ENCODE assay signal across 9 cellular contexts in genomic region chr14:95876769-95877490, GRCh38. TPM values are rescaled to one million over a fixed set of nuclear protein-coding genes. Genes with fewer than 3 reads are reported as not detected.
DNase-seq lines count a peak whose midpoint lies in the region; ATAC-seq, FAIRE-seq and TF ChIP-seq lines count a peak whose summit lies in the region.
"Had no signal": no experiment of that assay in that cellular context is flagged by ENCODE, and none has a peak within 500 bp of the region (broad histone marks: within the 10 kb centered on the region; RNA-seq: fewer than 3 reads in every experiment).

TUNAR (plus strand) TSS chr14:95876832.

- no peaks in the 10 kb centered on the region for H4K20me1 ChIP-seq in SK-N-SH (ENCODE audit: insufficient read depth)

- H3K4me1 ChIP-seq in SK-N-SH (ENCODE audit: control insufficient read depth in 1 of 2, insufficient read depth in 2 of 2, low read depth in 1 of 2, low read length in 1 of 2), result peaks cover 0 to 3% of the 10 kb centered on the region in 2 experiments; a peak in 1 of 4 replicates

- H3K27me3 Mint-ChIP-seq in stimulated activated naive CD8-positive, alpha-beta T cell treated with anti-CD3 and anti-CD28 coated beads, Interleukin-15, amount 100 ng/mL, for 72 hours, result peaks cover 67% of the 10 kb centered on the region

- H3K4me3 Mint-ChIP-seq in stimulated activated naive CD8-positive, alpha-beta T cell treated with anti-CD3 and anti-CD28 coated beads, Interleukin-15, amount 100 ng/mL, for 72 hours, result peak within 1 kb of the TSS; percentile 30 to 60
- H3K4me3 Mint-ChIP-seq: activated T-helper 1 cell treated with anti-CD3 and anti-CD28 coated beads, Interleukin-12 subunit alpha, Interleukin-12 subunit beta, Interleukin-2, Interleukin-4 antibody, amounts not matched to agents 30 ng/mL and 10 ng/mL and 1 ng/mL, durations not matched to agents 14 hours and 24 hours and 36 hours had no signal

- CTCF ChIA-PET in SK-N-SH (lab: Yijun Ruan, JAX), result interaction anchor here (0.8 to 2.0 kb wide), 7 partner anchors 10 to 222 kb away, joined by 3 to 6 read pairs (median 3); no protein-coding TSS in a partner anchor

- H3K36me3 ChIP-seq in SK-N-SH (replicated peaks in 1 of 2; ENCODE audit: control insufficient read depth in 1 of 2, insufficient read depth in 2 of 2, low read length in 1 of 2), result no peaks in the 10 kb centered on the region

- TF ChIP-seq CTCF in SK-N-SH (IDR thresholded peaks at IDR 0.05), result no peak

- no peak within 1 kb of the TSS for H2AFZ ChIP-seq in SK-N-SH (ENCODE audit: low read depth)

- H3K79me2 ChIP-seq in SK-N-SH (ENCODE audit: insufficient read depth), result no peaks in the 10 kb centered on the region

- H3K4me2 ChIP-seq in SK-N-SH, result peak within 1 kb of the TSS; percentile 68

- H3K9me3 Mint-ChIP-seq in stimulated activated naive CD8-positive, alpha-beta T cell treated with anti-CD3 and anti-CD28 coated beads, Interleukin-15, amount 100 ng/mL, for 72 hours, result no peaks in the 10 kb centered on the region
- H3K9me3 Mint-ChIP-seq: activated T-helper 1 cell treated with anti-CD3 and anti-CD28 coated beads, Interleukin-12 subunit alpha, Interleukin-12 subunit beta, Interleukin-2, Interleukin-4 antibody, amounts not matched to agents 30 ng/mL and 10 ng/mL and 1 ng/mL, durations not matched to agents 14 hours and 24 hours and 36 hours had no signal

- ATAC-seq in stimulated activated naive CD8-positive, alpha-beta T cell treated with anti-CD3 and anti-CD28 coated beads, Interleukin-15, amount 100 ng/mL, for 72 hours, result peak; percentile 35
- no peak for ATAC-seq in stimulated activated naive CD8-positive, alpha-beta T cell treated with anti-CD3 and anti-CD28 coated beads, Interleukin-15, Interleukin-2, amounts not matched to agents 100 U/mL and 50 U/mL, for 24 hours
- ATAC-seq in HG02938 (IDR thresholded peaks at IDR 0.05; ENCODE audit: unreplicated experiment) (no peak), HG03039 (IDR thresholded peaks at IDR 0.05; ENCODE audit: unreplicated experiment) (no peak)

- TF ChIP-seq EP300 in SK-N-SH (IDR thresholded peaks at IDR 0.05; ENCODE audit: borderline replicate concordance in 1 of 2, low read depth in 1 of 2, low read length in 1 of 2), result no peak

- WGBS in SK-N-SH (ENCODE audit: low lambda C conversion rate), result 30% methylated on average over 36 of the region's 66 CpGs

- peak within 1 kb of the TSS in 1 of 2 donors; percentile 74 for H3K27ac Mint-ChIP-seq in stimulated activated naive CD8-positive, alpha-beta T cell treated with anti-CD3 and anti-CD28 coated beads, Interleukin-15, amount 100 ng/mL, for 72 hours
- H3K27ac Mint-ChIP-seq: activated T-helper 1 cell treated with anti-CD3 and anti-CD28 coated beads, Interleukin-12 subunit alpha, Interleukin-12 subunit beta, Interleukin-2, Interleukin-4 antibody, amounts not matched to agents 30 ng/mL and 10 ng/mL and 1 ng/mL, durations not matched to agents 14 hours and 24 hours and 36 hours had no signal

- no peak within 1 kb of the TSS for H3K9ac ChIP-seq in SK-N-SH

- H3F3A ChIP-seq in SK-N-SH (replicated peaks; ENCODE audit: insufficient read depth), result no peaks in the 10 kb centered on the region

- no peaks in the 10 kb centered on the region for H3K9me3 ChIP-seq in SK-N-SH

- H3K4me3 ChIP-seq in SK-N-SH (ENCODE audit: low read depth in 2 of 2, low read length in 1 of 2), result peak within 1 kb of the TSS; percentile 41 to 46; a peak in 3 of 4 replicates

- peaks cover 12% of the 10 kb centered on the region for H3K4me1 Mint-ChIP-seq in stimulated activated naive CD8-positive, alpha-beta T cell treated with anti-CD3 and anti-CD28 coated beads, Interleukin-15, amount 100 ng/mL, for 72 hours

- no peak for TF ChIP-seq RAD21 in SK-N-SH (IDR thresholded peaks at IDR 0.05; ENCODE audit: low read length)

- no peak for DNase-seq in stimulated activated naive CD8-positive, alpha-beta T cell treated with anti-CD3 and anti-CD28 coated beads, Interleukin-15, amount 100 ng/mL, for 72 hours
- no peak for DNase-seq in stimulated activated naive CD8-positive, alpha-beta T cell treated with anti-CD3 and anti-CD28 coated beads, Interleukin-15, Interleukin-2, amounts not matched to agents 100 U/mL and 50 U/mL, for 24 hours
- DNase-seq in SK-N-SH, result peak; percentile 79
- peak; percentile 50 for DNase-seq in iPS-NIHi7 (ENCODE audit: extremely low spot score)
- DNase-seq in HTR-8/SVneo (ENCODE audit: insufficient read length, low spot score), result no peak
- DNase-seq in NCI-H446 (lab: John Stamatoyannopoulos, UW), result no peak

- H3K9me2 ChIP-seq in SK-N-SH, result no peaks in the 10 kb centered on the region

- POLR2A ChIA-PET in SK-N-SH (lab: Yijun Ruan, JAX), result interaction anchor here (1.3 kb wide), 1 partner anchor 9 kb away, joined by 4 read pairs; no protein-coding TSS in a partner anchor

- no peak within 1 kb of the TSS for H3K27ac ChIP-seq in SK-N-SH (ENCODE audit: low read depth in 2 of 2, low read length in 1 of 2)

- no peak for FAIRE-seq in HTR-8/SVneo (lab: Jason Lieb, UNC)

- H3K27me3 ChIP-seq in SK-N-SH (ENCODE audit: insufficient read depth), result peaks cover 5% of the 10 kb centered on the region

TF ChIP-seq in SK-N-SH, 30 proteins besides CTCF, POLR2A, EP300 and RAD21:
- TF ChIP-seq FOXM1 (IDR thresholded peaks at IDR 0.05; ENCODE audit: low read depth) (no peak), ZBTB33 (IDR thresholded peaks at IDR 0.05; ENCODE audit: borderline replicate concordance, low read depth) (no peak), NRF1 (IDR thresholded peaks at IDR 0.05; ENCODE audit: low read depth, low read length) (no peak), ELF1 (IDR thresholded peaks at IDR 0.05) (no peak), NFIC (IDR thresholded peaks at IDR 0.05; ENCODE audit: borderline replicate concordance) (no peak), FOSL2 (IDR thresholded peaks at IDR 0.05; ENCODE audit: borderline replicate concordance, low read depth) (no peak), IRF3 (IDR thresholded peaks at IDR 0.05; ENCODE audit: low read depth, low read length) (no peak), TAF1 (IDR thresholded peaks at IDR 0.05; ENCODE audit: borderline replicate concordance, low read depth, low read length) (no peak), RXRA (IDR thresholded peaks at IDR 0.05; ENCODE audit: borderline replicate concordance, low read depth) (no peak), JUND (IDR thresholded peaks at IDR 0.05) (no peak), EZH2phosphoT487 (IDR thresholded peaks at IDR 0.05; ENCODE audit: borderline replicate concordance, low read depth) (no peak), RCOR1 (IDR thresholded peaks at IDR 0.05; ENCODE audit: low read length) (no peak), MAX (IDR thresholded peaks at IDR 0.05; ENCODE audit: low read depth) (no peak), MEF2A (IDR thresholded peaks at IDR 0.05; ENCODE audit: borderline replicate concordance, low read depth) (no peak), POLR2AphosphoS5 (IDR thresholded peaks at IDR 0.05; ENCODE audit: low read depth, low read length) (no peak), USF2 (IDR thresholded peaks at IDR 0.05; ENCODE audit: borderline replicate concordance, low read depth, low read length) (no peak), TCF12 (IDR thresholded peaks at IDR 0.05) (no peak), MXI1 (IDR thresholded peaks at IDR 0.05; ENCODE audit: low read depth, low read length) (no peak)

RNA-seq across cellular contexts. Expression of gene TUNAR, which starts in this region (rescaled TPM):
- polyA plus RNA-seq in SK-N-SH (2012; rRNA removed), result 0.02 and 0.03 TPM in 2 replicates
- 0.03 TPM in 2 replicates for polyA plus RNA-seq in SK-N-SH (2012; cell fraction: cytosol; rRNA removed)
- not detected in 2 replicates for polyA plus RNA-seq in SK-N-SH (2012; cell fraction: nucleus; rRNA removed)

Comparison
In these comparisons a context has a peak if more than half of its experiments do, and no peak if none do; other contexts are left out.
1. Peak in DNase-seq, H3K4me3 ChIP-seq and H3K4me2 ChIP-seq in SK-N-SH; RNA of the gene not detected or under 1 TPM.